ENCODE assay signal across 8 cellular contexts in genomic region chr10:101062231-101063161, GRCh38. TPM values are rescaled to one million over a fixed set of nuclear protein-coding genes. Genes with fewer than 3 reads are reported as not detected.
A peak's percentile ranks its signal among the peaks of the same experiment; 100 is the strongest.
DNase-seq lines count a peak whose midpoint lies in the region; ATAC-seq and TF ChIP-seq lines count a peak whose summit lies in the region.

No MANE protein-coding gene starts in this region.

- H3K27ac ChIP-seq in AG04450 (ENCODE audit: low read depth, low read length): peak overlapping the region; percentile 98
- H3K27ac ChIP-seq in urinary bladder (ENCODE audit: low read depth): no peak overlapping the region

- peaks cover 42% of the 10 kb centered on the region for H3K27me3 Mint-ChIP-seq in activated CD4-positive, alpha-beta memory T cell treated with anti-CD3 and anti-CD28 coated beads, Interleukin-2, amount 10 ng/mL, durations not matched to agents 7 days and 5 days
- peaks cover 14 to 20% of the 10 kb centered on the region in 2 donors for H3K27me3 Mint-ChIP-seq in natural killer cell treated with Interleukin-12 subunit alpha and Interleukin-12 subunit beta and Interleukin-15 and Interleukin-18, amount 100 ng/mL, for 72 hours

- POLR2A ChIA-PET in AG04450 (lab: Yijun Ruan, JAX): interaction anchor here (0.8 to 4.0 kb wide), 5 partner anchors 20 to 80 kb away, joined by 3 to 30 read pairs (median 5); no protein-coding TSS in a partner anchor
- POLR2A ChIA-PET in activated CD4-positive, alpha-beta memory T cell treated with anti-CD3 and anti-CD28 coated beads, Interleukin-2, amount 10 ng/mL, durations not matched to agents 7 days and 5 days (lab: Charles Lee): interaction anchor here (0.6 to 6.4 kb wide), 9 partner anchors 11 to 527 kb away, joined by 3 to 44 read pairs (median 4); partner anchors contain the start of genes HIF1AN, PDZD7 and SFXN3

- ATAC-seq in GM18907 (IDR thresholded peaks at IDR 0.05; ENCODE audit: unreplicated experiment): peak; percentile 26
- ATAC-seq in natural killer cell treated with Interleukin-12 subunit alpha and Interleukin-12 subunit beta and Interleukin-15 and Interleukin-18, amount 100 ng/mL, for 72 hours: peak; percentile 40 to 47
- ATAC-seq in GM18519 (IDR thresholded peaks at IDR 0.05; ENCODE audit: low FRiP score, unreplicated experiment): no peak

- peaks cover 3% of the 10 kb centered on the region for H3K36me3 Mint-ChIP-seq in activated CD4-positive, alpha-beta memory T cell treated with anti-CD3 and anti-CD28 coated beads, Interleukin-2, amount 10 ng/mL, durations not matched to agents 7 days and 5 days (ENCODE audit: low read depth)
- no peaks in the 10 kb centered on the region for H3K36me3 Mint-ChIP-seq in natural killer cell treated with Interleukin-12 subunit alpha and Interleukin-12 subunit beta and Interleukin-15 and Interleukin-18, amount 100 ng/mL, for 72 hours

- H3K9me3 Mint-ChIP-seq in activated CD4-positive, alpha-beta memory T cell treated with anti-CD3 and anti-CD28 coated beads, Interleukin-2, amount 10 ng/mL, durations not matched to agents 7 days and 5 days: no peaks in the 10 kb centered on the region
- no peaks in the 10 kb centered on the region for H3K9me3 Mint-ChIP-seq in natural killer cell treated with Interleukin-12 subunit alpha and Interleukin-12 subunit beta and Interleukin-15 and Interleukin-18, amount 100 ng/mL, for 72 hours

- H3K4me1 Mint-ChIP-seq in activated CD4-positive, alpha-beta memory T cell treated with anti-CD3 and anti-CD28 coated beads, Interleukin-2, amount 10 ng/mL, durations not matched to agents 7 days and 5 days: peaks cover 52% of the 10 kb centered on the region
- peaks cover 20 to 27% of the 10 kb centered on the region in 2 donors for H3K4me1 Mint-ChIP-seq in natural killer cell treated with Interleukin-12 subunit alpha and Interleukin-12 subunit beta and Interleukin-15 and Interleukin-18, amount 100 ng/mL, for 72 hours (ENCODE audit: low read depth in 2 of 2)

- H3K27me3 ChIP-seq in AG04450 (ENCODE audit: control insufficient read depth, insufficient read depth, low read length): no peaks in the 10 kb centered on the region

- H3K27ac Mint-ChIP-seq in activated CD4-positive, alpha-beta memory T cell treated with anti-CD3 and anti-CD28 coated beads, Interleukin-2, amount 10 ng/mL, durations not matched to agents 7 days and 5 days: no peak overlapping the region
- peak overlapping the region in 1 of 2 donors; percentile 56 for H3K27ac Mint-ChIP-seq in natural killer cell treated with Interleukin-12 subunit alpha and Interleukin-12 subunit beta and Interleukin-15 and Interleukin-18, amount 100 ng/mL, for 72 hours

- peak overlapping the region; percentile 100 for H3K4me3 ChIP-seq in AG04450 (ENCODE audit: low read depth, low read length)
- peak overlapping the region; percentile 47 for H3K4me3 ChIP-seq in epithelial cell of proximal tubule (ENCODE audit: low read depth, low read length)
- peak overlapping the region; percentile 4 for H3K4me3 ChIP-seq in urinary bladder (ENCODE audit: low read depth, low read length)

- no peak for DNase-seq in AG04450 (ENCODE audit: low read depth, low spot score)
- peak; percentile 53 for DNase-seq in NCI-H2196 (lab: John Stamatoyannopoulos, UW; ENCODE audit: unreplicated experiment)
- peak; percentile 61 for DNase-seq in activated CD4-positive, alpha-beta memory T cell treated with anti-CD3 and anti-CD28 coated beads, Interleukin-2, amount 10 ng/mL, durations not matched to agents 7 days and 5 days
- DNase-seq in epithelial cell of proximal tubule (ENCODE audit: low read depth): no peak
- DNase-seq in natural killer cell treated with Interleukin-12 subunit alpha and Interleukin-12 subunit beta and Interleukin-15 and Interleukin-18, amount 100 ng/mL, for 72 hours (ENCODE audit: low spot score): no peak

- WGBS in urinary bladder: 8% methylated on average over 72 of the region's 72 CpGs

- peak overlapping the region; percentile 37 for H3K4me3 Mint-ChIP-seq in activated CD4-positive, alpha-beta memory T cell treated with anti-CD3 and anti-CD28 coated beads, Interleukin-2, amount 10 ng/mL, durations not matched to agents 7 days and 5 days
- peak overlapping the region; percentile 70 for H3K4me3 Mint-ChIP-seq in natural killer cell treated with Interleukin-12 subunit alpha and Interleukin-12 subunit beta and Interleukin-15 and Interleukin-18, amount 100 ng/mL, for 72 hours

- CTCF ChIA-PET in AG04450 (lab: Charles Lee): interaction anchor here (0.7 to 16.2 kb wide), 9 partner anchors 16 to 80 kb away, joined by 3 to 414 read pairs (median 3); no protein-coding TSS in a partner anchor
- CTCF ChIA-PET in activated CD4-positive, alpha-beta memory T cell treated with anti-CD3 and anti-CD28 coated beads, Interleukin-2, amount 10 ng/mL, durations not matched to agents 7 days and 5 days (lab: Charles Lee): interaction anchor here (0.7 to 23.6 kb wide), 8 partner anchors 9 to 80 kb away, joined by 3 to 515 read pairs (median 5); partner anchors contain the start of genes PDZD7 and SFXN3

- peak; percentile 49; the same call in 1 of the 2 replicates for TF ChIP-seq CTCF in AG04450 (IDR thresholded peaks at IDR 0.05; ENCODE audit: low read depth, low read length)
- TF ChIP-seq CTCF in epithelial cell of proximal tubule (conservative IDR thresholded peaks at IDR 0.05; ENCODE audit: low read depth, low read length): peak; percentile 57

- no peaks in the 10 kb centered on the region for H3K4me1 ChIP-seq in urinary bladder (ENCODE audit: insufficient read depth)

- H3K9me3 ChIP-seq in AG04450 (ENCODE audit: control insufficient read depth, insufficient read depth, low read length): no peaks in the 10 kb centered on the region; the same call in 1 of the 2 replicates

- H3K36me3 ChIP-seq in urinary bladder (ENCODE audit: insufficient read depth): no peaks in the 10 kb centered on the region

RNA-seq across cellular contexts. Expression of gene KAZALD1, which starts 0.7 kb away (rescaled TPM):
- polyA plus RNA-seq in AG04450 (2011; rRNA removed): 10.8 and 14.1 TPM in 2 replicates
- polyA minus RNA-seq in AG04450 (2011; rRNA and poly(A)+ RNA removed): 10.9 and 11.3 TPM in 2 replicates
- under 1 TPM; 0.35 to 0.53 TPM for total RNA-seq in activated CD4-positive, alpha-beta memory T cell treated with anti-CD3 and anti-CD28 coated beads, Interleukin-2, amount 10 ng/mL, durations not matched to agents 7 days and 5 days
- total RNA-seq in epithelial cell of proximal tubule: 2.9 and 4.5 TPM in 2 replicates
- 1 to 10 TPM in 1 of 2 donors, not detected in 1; 1.9 TPM for total RNA-seq in natural killer cell treated with Interleukin-12 subunit alpha and Interleukin-12 subunit beta and Interleukin-15 and Interleukin-18, amount 100 ng/mL, for 72 hours
- 27.0 TPM for total RNA-seq in urinary bladder
- polyA plus RNA-seq in urinary bladder: 5.9 TPM

RNA-seq across cellular contexts. Expression of gene SFXN3, which starts 31.5 kb away (rescaled TPM):
- 77.8 and 87.0 TPM in 2 replicates for polyA plus RNA-seq in AG04450 (2011; rRNA removed)
- polyA minus RNA-seq in AG04450 (2011; rRNA and poly(A)+ RNA removed): 106 and 126 TPM in 2 replicates
- total RNA-seq in activated CD4-positive, alpha-beta memory T cell treated with anti-CD3 and anti-CD28 coated beads, Interleukin-2, amount 10 ng/mL, durations not matched to agents 7 days and 5 days: 10 to 100 TPM; 91.4 to 95.0 TPM
- 47.6 and 49.5 TPM in 2 replicates for total RNA-seq in epithelial cell of proximal tubule
- 10 to 100 TPM; 12.5 to 21.1 TPM for total RNA-seq in natural killer cell treated with Interleukin-12 subunit alpha and Interleukin-12 subunit beta and Interleukin-15 and Interleukin-18, amount 100 ng/mL, for 72 hours
- 29.9 TPM for total RNA-seq in urinary bladder
- polyA plus RNA-seq in urinary bladder: 34.7 TPM

RNA-seq across cellular contexts. Expression of gene PDZD7, which starts 31.6 kb away (rescaled TPM):
- 0.27 and 0.60 TPM in 2 replicates for polyA plus RNA-seq in AG04450 (2011; rRNA removed)
- 0.26 and 0.37 TPM in 2 replicates for polyA minus RNA-seq in AG04450 (2011; rRNA and poly(A)+ RNA removed)
- 1 to 10 TPM; 1.1 to 1.9 TPM for total RNA-seq in activated CD4-positive, alpha-beta memory T cell treated with anti-CD3 and anti-CD28 coated beads, Interleukin-2, amount 10 ng/mL, durations not matched to agents 7 days and 5 days
- total RNA-seq in epithelial cell of proximal tubule: 6.1 and 6.6 TPM in 2 replicates
- under 1 TPM; 0.17 to 0.62 TPM for total RNA-seq in natural killer cell treated with Interleukin-12 subunit alpha and Interleukin-12 subunit beta and Interleukin-15 and Interleukin-18, amount 100 ng/mL, for 72 hours
- total RNA-seq in urinary bladder: 0.21 TPM
- polyA plus RNA-seq in urinary bladder: 0.46 TPM

Comparison
In these comparisons a context has a peak if more than half of its experiments do, and no peak if none do; other contexts are left out.
1. DNase-seq: peak in NCI-H2196 (single experiment) and activated CD4-positive, alpha-beta memory T cell treated with anti-CD3 and anti-CD28 coated beads, Interleukin-2, amount 10 ng/mL, durations not matched to agents 7 days and 5 days (single experiment); none in AG04450 (single experiment), epithelial cell of proximal tubule (single experiment) and natural killer cell treated with Interleukin-12 subunit alpha and Interleukin-12 subunit beta and Interleukin-15 and Interleukin-18, amount 100 ng/mL, for 72 hours (single experiment).
2. H3K4me3 ChIP-seq: peak in every context shown above with its lines; median percentile 100 in AG04450; 47 in epithelial cell of proximal tubule; 4 in urinary bladder.